18 cellular contexts compared by ENCODE assay signal in the genomic region with DNA sequence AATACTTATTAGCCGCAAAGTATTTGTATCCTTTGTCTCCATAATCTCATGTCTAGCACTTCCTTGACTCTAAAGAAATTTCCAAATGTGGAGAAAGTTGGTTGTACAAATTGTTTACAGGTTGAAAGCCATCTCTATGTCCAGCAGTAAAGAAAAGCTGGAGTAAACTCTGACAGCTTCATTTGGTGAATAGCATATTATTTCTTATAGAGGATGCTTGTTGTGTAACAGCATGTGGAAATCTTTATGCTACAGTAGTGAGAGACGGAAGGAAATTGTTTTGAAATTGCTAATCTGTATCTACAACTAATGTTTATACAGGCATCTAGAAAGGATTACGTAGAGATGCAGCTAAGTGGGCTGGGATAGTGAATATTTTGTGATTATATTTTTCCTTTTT.
DNase-seq lines count a peak whose midpoint lies in the region; ATAC-seq and TF ChIP-seq lines count a peak whose summit lies in the region.
"Had no signal": no experiment of that assay in that cellular context is flagged by ENCODE, and none has a peak within 500 bp of the region (broad histone marks: within the 10 kb centered on the region; RNA-seq: fewer than 3 reads in every experiment).

No MANE protein-coding gene starts in this region.

- TF ChIP-seq CTCF in right atrium auricular region (IDR thresholded peaks at IDR 0.05) (no peak), foreskin fibroblast (IDR thresholded peaks at IDR 0.05; ENCODE audit: low read depth, low read length) (no peak), upper lobe of right lung (IDR thresholded peaks at IDR 0.05) (no peak), Caco-2 (IDR thresholded peaks at IDR 0.05; ENCODE audit: insufficient read depth in 1 of 2, low read depth in 1 of 2, low read length in 1 of 2, severe bottlenecking in 1 of 2, unreplicated experiment in 1 of 2) (no peak)

- no peak overlapping the region for H3K4me3 Mint-ChIP-seq in activated T-helper 2 cell treated with anti-CD3 and anti-CD28 coated beads, Interferon-gamma antibody, Interleukin-2, Interleukin-4, amounts not matched to agents 10 μg/mL and 5 μg/mL and 100 μg/mL, durations not matched to agents 14 hours and 24 hours and 36 hours (ENCODE audit: low read depth)
- H3K4me3 Mint-ChIP-seq in Caco-2 (ENCODE audit: unreplicated experiment) = no peak overlapping the region
- H3K4me3 Mint-ChIP-seq in activated T-helper 1 cell treated with anti-CD3 and anti-CD28 coated beads, Interleukin-12 subunit alpha, Interleukin-12 subunit beta, Interleukin-2, Interleukin-4 antibody, amounts not matched to agents 30 ng/mL and 10 ng/mL and 1 ng/mL, durations not matched to agents 14 hours and 24 hours and 36 hours = no peak overlapping the region
- H3K4me3 Mint-ChIP-seq: activated T-helper 17 cell treated with anti-CD3 and anti-CD28 coated beads, Interleukin-2, amount 50 U/mL, for 72 hours; neural progenitor cell had no signal

- H3K27ac Mint-ChIP-seq in activated T-helper 2 cell treated with anti-CD3 and anti-CD28 coated beads, Interferon-gamma antibody, Interleukin-2, Interleukin-4, amounts not matched to agents 10 μg/mL and 5 μg/mL and 100 μg/mL, durations not matched to agents 14 hours and 24 hours and 36 hours = peak overlapping the region; percentile 18
- no peak overlapping the region for H3K27ac Mint-ChIP-seq in Caco-2 (ENCODE audit: unreplicated experiment)
- H3K27ac Mint-ChIP-seq in activated T-helper 1 cell treated with anti-CD3 and anti-CD28 coated beads, Interleukin-12 subunit alpha, Interleukin-12 subunit beta, Interleukin-2, Interleukin-4 antibody, amounts not matched to agents 30 ng/mL and 10 ng/mL and 1 ng/mL, durations not matched to agents 14 hours and 24 hours and 36 hours = no peak overlapping the region
- H3K27ac Mint-ChIP-seq: activated T-helper 17 cell treated with anti-CD3 and anti-CD28 coated beads, Interleukin-2, amount 50 U/mL, for 72 hours; neural progenitor cell had no signal

- H3K36me3 Mint-ChIP-seq in activated T-helper 2 cell treated with anti-CD3 and anti-CD28 coated beads, Interferon-gamma antibody, Interleukin-2, Interleukin-4, amounts not matched to agents 10 μg/mL and 5 μg/mL and 100 μg/mL, durations not matched to agents 14 hours and 24 hours and 36 hours (ENCODE audit: low read depth) = peaks cover 78% of the 10 kb centered on the region
- H3K36me3 Mint-ChIP-seq in Caco-2 (ENCODE audit: insufficient read depth, unreplicated experiment) = peaks cover 58% of the 10 kb centered on the region
- H3K36me3 Mint-ChIP-seq in activated T-helper 1 cell treated with anti-CD3 and anti-CD28 coated beads, Interleukin-12 subunit alpha, Interleukin-12 subunit beta, Interleukin-2, Interleukin-4 antibody, amounts not matched to agents 30 ng/mL and 10 ng/mL and 1 ng/mL, durations not matched to agents 14 hours and 24 hours and 36 hours (ENCODE audit: low read depth) = peaks cover 57% of the 10 kb centered on the region

- intact Hi-C loops in right cardiac atrium (cut with DNase I) (no loop called here), upper lobe of right lung (cut with DNase I) (no loop called here), Caco-2 (cut with micrococcal nuclease; ENCODE audit: unreplicated experiment) (no loop called here)
- intact Hi-C loops in activated T-helper 2 cell treated with anti-CD3 and anti-CD28 coated beads, Interferon-gamma antibody, Interleukin-2, Interleukin-4, amounts not matched to agents 10 μg/mL and 5 μg/mL and 100 μg/mL, durations not matched to agents 14 hours and 24 hours and 36 hours (cut with micrococcal nuclease) = no loop called here
- intact Hi-C loops in activated T-helper 1 cell treated with anti-CD3 and anti-CD28 coated beads, Interleukin-12 subunit alpha, Interleukin-12 subunit beta, Interleukin-2, Interleukin-4 antibody, amounts not matched to agents 30 ng/mL and 10 ng/mL and 1 ng/mL, durations not matched to agents 14 hours and 24 hours and 36 hours (cut with micrococcal nuclease) = no loop called here

- H3K27me3 ChIP-seq in right cardiac atrium (ENCODE audit: control insufficient read depth, insufficient read depth) (no peaks in the 10 kb centered on the region), right atrium auricular region (no peaks in the 10 kb centered on the region), upper lobe of right lung (no peaks in the 10 kb centered on the region), Caco-2 (replicated peaks; ENCODE audit: control insufficient read depth, insufficient read depth, low read length) (no peaks in the 10 kb centered on the region)
- H3K27me3 ChIP-seq: neural progenitor cell had no signal

- WGBS in right cardiac atrium = 69% methylated on average over 3 of the region's 3 CpGs

- H3K27ac ChIP-seq in right cardiac atrium (ENCODE audit: low read length) = no peak overlapping the region
- no peak overlapping the region for H3K27ac ChIP-seq in right atrium auricular region
- no peak overlapping the region for H3K27ac ChIP-seq in upper lobe of right lung
- H3K27ac ChIP-seq: neural progenitor cell had no signal

- CTCF ChIA-PET in Caco-2 (lab: Charles Lee) = interaction anchor here (1.2 kb wide), 1 partner anchor 9 kb away, joined by 4 read pairs; no protein-coding TSS in a partner anchor

- no peak for DNase-seq in right cardiac atrium
- DNase-seq in right atrium auricular region (ENCODE audit: low spot score) = no peak
- no peak for DNase-seq in activated T-helper 2 cell treated with anti-CD3 and anti-CD28 coated beads, Interferon-gamma antibody, Interleukin-2, Interleukin-4, amounts not matched to agents 10 μg/mL and 5 μg/mL and 100 μg/mL, durations not matched to agents 14 hours and 24 hours and 36 hours (ENCODE audit: low spot score)
- peak; percentile 18 to 46 for DNase-seq in foreskin fibroblast
- DNase-seq in upper lobe of right lung = no peak
- DNase-seq in cerebellar nuclear complex (lab: John Stamatoyannopoulos, UW) = no peak
- DNase-seq in Caco-2 = no peak
- DNase-seq in activated T-helper 1 cell treated with anti-CD3 and anti-CD28 coated beads, Interleukin-12 subunit alpha, Interleukin-12 subunit beta, Interleukin-2, Interleukin-4 antibody, amounts not matched to agents 30 ng/mL and 10 ng/mL and 1 ng/mL, durations not matched to agents 14 hours and 24 hours and 36 hours (ENCODE audit: low spot score) = no peak
- DNase-seq: activated CD4-positive, alpha-beta T cell treated with anti-CD3 and anti-CD28 coated beads, Interleukin-2, amount 50 U/mL, for 1 hour; effector memory CD4-positive, alpha-beta T cell; NCI-H1694; NCI-H446 treated with DMSO at 0.1 percent for 48 hours; OCI-M1; stimulated activated CD4-positive, alpha-beta T cell treated with anti-CD3 and anti-CD28 coated beads, Interleukin-4, amount 100 ng/mL, for 1 hour; stimulated activated CD8-positive, alpha-beta memory T cell treated with anti-CD3 and anti-CD28 coated beads, Interleukin-4, amount 100 ng/mL, for 48 hours had no signal

- ATAC-seq in right cardiac atrium (peak; percentile 33 to 69), upper lobe of right lung (peak; percentile 69)
- ATAC-seq: activated T-helper 17 cell treated with anti-CD3 and anti-CD28 coated beads, Interleukin-2, amount 50 U/mL, for 72 hours; K562 had no signal

- H3K36me3 ChIP-seq in right atrium auricular region (peaks cover 71% of the 10 kb centered on the region), upper lobe of right lung (peaks cover 80% of the 10 kb centered on the region), Caco-2 (ENCODE audit: control insufficient read depth, insufficient read depth, low read length) (peaks cover 3% of the 10 kb centered on the region; the same call in 1 of the 2 replicates)

- BruUV-seq in Caco-2 (replicated peaks; lab: Mats Ljungman, UMichigan) = no TSS peak

- H3K4me1 Mint-ChIP-seq in activated T-helper 2 cell treated with anti-CD3 and anti-CD28 coated beads, Interferon-gamma antibody, Interleukin-2, Interleukin-4, amounts not matched to agents 10 μg/mL and 5 μg/mL and 100 μg/mL, durations not matched to agents 14 hours and 24 hours and 36 hours (ENCODE audit: low read depth) = peaks cover 16% of the 10 kb centered on the region
- H3K4me1 Mint-ChIP-seq in Caco-2 (ENCODE audit: low read depth, unreplicated experiment) = peaks cover 23% of the 10 kb centered on the region
- H3K4me1 Mint-ChIP-seq in activated T-helper 1 cell treated with anti-CD3 and anti-CD28 coated beads, Interleukin-12 subunit alpha, Interleukin-12 subunit beta, Interleukin-2, Interleukin-4 antibody, amounts not matched to agents 30 ng/mL and 10 ng/mL and 1 ng/mL, durations not matched to agents 14 hours and 24 hours and 36 hours (ENCODE audit: low read depth) = peaks cover 15% of the 10 kb centered on the region
- H3K4me1 Mint-ChIP-seq: activated T-helper 17 cell treated with anti-CD3 and anti-CD28 coated beads, Interleukin-2, amount 50 U/mL, for 72 hours; neural progenitor cell had no signal

- no peaks in the 10 kb centered on the region for H3K27me3 Mint-ChIP-seq in activated T-helper 2 cell treated with anti-CD3 and anti-CD28 coated beads, Interferon-gamma antibody, Interleukin-2, Interleukin-4, amounts not matched to agents 10 μg/mL and 5 μg/mL and 100 μg/mL, durations not matched to agents 14 hours and 24 hours and 36 hours (ENCODE audit: low read depth)
- H3K27me3 Mint-ChIP-seq in Caco-2 (ENCODE audit: insufficient read depth, unreplicated experiment) = no peaks in the 10 kb centered on the region
- no peaks in the 10 kb centered on the region for H3K27me3 Mint-ChIP-seq in activated T-helper 1 cell treated with anti-CD3 and anti-CD28 coated beads, Interleukin-12 subunit alpha, Interleukin-12 subunit beta, Interleukin-2, Interleukin-4 antibody, amounts not matched to agents 30 ng/mL and 10 ng/mL and 1 ng/mL, durations not matched to agents 14 hours and 24 hours and 36 hours (ENCODE audit: insufficient read depth)
- H3K27me3 Mint-ChIP-seq: activated T-helper 17 cell treated with anti-CD3 and anti-CD28 coated beads, Interleukin-2, amount 50 U/mL, for 72 hours had no signal

- H3K4me3 ChIP-seq in right cardiac atrium (ENCODE audit: low read length) = no peak overlapping the region
- no peak overlapping the region for H3K4me3 ChIP-seq in right atrium auricular region
- H3K4me3 ChIP-seq in foreskin fibroblast (ENCODE audit: low read depth in 1 of 2, low read length in 2 of 2) = no peak overlapping the region
- no peak overlapping the region for H3K4me3 ChIP-seq in upper lobe of right lung
- H3K4me3 ChIP-seq in Caco-2 (ENCODE audit: low read depth, low read length) = no peak overlapping the region
- H3K4me3 ChIP-seq: K562, neural progenitor cell had no signal

- no peaks in the 10 kb centered on the region for H3K9me3 Mint-ChIP-seq in activated T-helper 2 cell treated with anti-CD3 and anti-CD28 coated beads, Interferon-gamma antibody, Interleukin-2, Interleukin-4, amounts not matched to agents 10 μg/mL and 5 μg/mL and 100 μg/mL, durations not matched to agents 14 hours and 24 hours and 36 hours
- no peaks in the 10 kb centered on the region for H3K9me3 Mint-ChIP-seq in Caco-2 (ENCODE audit: unreplicated experiment)
- no peaks in the 10 kb centered on the region for H3K9me3 Mint-ChIP-seq in activated T-helper 1 cell treated with anti-CD3 and anti-CD28 coated beads, Interleukin-12 subunit alpha, Interleukin-12 subunit beta, Interleukin-2, Interleukin-4 antibody, amounts not matched to agents 30 ng/mL and 10 ng/mL and 1 ng/mL, durations not matched to agents 14 hours and 24 hours and 36 hours
- H3K9me3 Mint-ChIP-seq: activated T-helper 17 cell treated with anti-CD3 and anti-CD28 coated beads, Interleukin-2, amount 50 U/mL, for 72 hours; neural progenitor cell had no signal

- H3K9me3 ChIP-seq in right cardiac atrium (ENCODE audit: control insufficient read depth, low read length) (no peaks in the 10 kb centered on the region), right atrium auricular region (no peaks in the 10 kb centered on the region), upper lobe of right lung (no peaks in the 10 kb centered on the region), Caco-2 (no peaks in the 10 kb centered on the region)

- POLR2A ChIA-PET in Caco-2 (lab: Charles Lee) = no interaction called here

- H3K4me1 ChIP-seq in right cardiac atrium (ENCODE audit: control insufficient read depth, insufficient read depth, low read length) (no peaks in the 10 kb centered on the region), right atrium auricular region (no peaks in the 10 kb centered on the region), upper lobe of right lung (no peaks in the 10 kb centered on the region), Caco-2 (peaks cover 16% of the 10 kb centered on the region)
- H3K4me1 ChIP-seq: neural progenitor cell had no signal

Comparison
In these comparisons a context has a peak if more than half of its experiments do, and no peak if none do; other contexts are left out.
1. DNase-seq: peak in foreskin fibroblast (2 of 2); none in right cardiac atrium (0 of 3), right atrium auricular region (single experiment), activated T-helper 2 cell treated with anti-CD3 and anti-CD28 coated beads, Interferon-gamma antibody, Interleukin-2, Interleukin-4, amounts not matched to agents 10 μg/mL and 5 μg/mL and 100 μg/mL, durations not matched to agents 14 hours and 24 hours and 36 hours (single experiment), upper lobe of right lung (single experiment), cerebellar nuclear complex (0 of 2), Caco-2 (0 of 2) and activated T-helper 1 cell treated with anti-CD3 and anti-CD28 coated beads, Interleukin-12 subunit alpha, Interleukin-12 subunit beta, Interleukin-2, Interleukin-4 antibody, amounts not matched to agents 30 ng/mL and 10 ng/mL and 1 ng/mL, durations not matched to agents 14 hours and 24 hours and 36 hours (single experiment).